Comparison of ENCODE assay signal across 1 cellular context in genomic region chr19:43634516-43634876, GRCh38.
A peak's percentile ranks its signal among the peaks of the same experiment; 100 is the strongest.
TF ChIP-seq lines count a peak whose summit lies in the region.

No MANE protein-coding gene starts in this region.

TF ChIP-seq in K562, 482 proteins besides CTCF, POLR2A, EP300 and RAD21:
- TF ChIP-seq RFX1 (IDR thresholded peaks at IDR 0.05) (peak; percentile 40; the same call in 1 of the 2 replicates), GATA2 (CRISPR knock-in tag; IDR thresholded peaks at IDR 0.05) (no peak), HNRNPUL1 (IDR thresholded peaks at IDR 0.05; ENCODE audit: low read length) (no peak)
